8 cellular contexts compared by ENCODE assay signal in the genomic region with DNA sequence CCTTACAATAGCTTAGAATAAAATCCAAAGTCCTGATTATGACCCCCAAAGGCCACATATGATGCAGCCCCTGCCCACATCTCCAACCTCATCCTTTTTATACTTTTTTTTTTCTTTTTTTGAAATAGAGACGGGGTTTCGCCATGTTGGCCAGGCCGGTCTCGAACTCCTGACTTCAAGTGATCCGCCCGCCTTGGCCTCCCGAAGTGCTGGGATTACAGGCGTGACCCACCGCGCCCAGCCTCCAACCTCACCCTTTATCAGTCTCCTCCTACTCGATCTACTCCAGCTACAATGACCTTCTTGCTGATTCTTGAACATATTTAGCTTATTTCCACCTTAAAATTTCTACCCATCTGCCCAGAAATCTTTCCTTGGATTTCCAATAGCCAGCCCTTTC. TPM values are rescaled to one million over a fixed set of nuclear protein-coding genes. Genes with fewer than 3 reads are reported as not detected.
DNase-seq lines count a peak whose midpoint lies in the region; ATAC-seq and TF ChIP-seq lines count a peak whose summit lies in the region.

No MANE protein-coding gene starts in this region.

- peaks cover 0 to 38% (median 8%) of the 10 kb centered on the region in 4 donors for H3K4me1 ChIP-seq in Peyer's patch
- H3K4me1 ChIP-seq in esophagus squamous epithelium: peaks cover 24 to 50% (median 30%) of the 10 kb centered on the region in 3 donors
- peaks cover 8% of the 10 kb centered on the region for H3K4me1 ChIP-seq in rectal smooth muscle tissue (ENCODE audit: control insufficient read depth, insufficient read depth, low read length)

- ATAC-seq in HG03342 (IDR thresholded peaks at IDR 0.05; ENCODE audit: unreplicated experiment) (no peak), HG02610 (IDR thresholded peaks at IDR 0.05; ENCODE audit: unreplicated experiment) (no peak)

- WGBS in esophagus squamous epithelium, 2 donors: 27% methylated on average over 11 of the region's 11 CpGs

- DNase-seq in GM12864 (ENCODE audit: low read depth) (no peak), Peyer's patch (no peak), esophagus squamous epithelium (lab: John Stamatoyannopoulos, UW) (no peak), inferior parietal cortex (ENCODE audit: extremely low spot score) (no peak), HT-29 (ENCODE audit: low spot score) (no peak)

- TF ChIP-seq CTCF in GM12864 (IDR thresholded peaks at IDR 0.05; ENCODE audit: low read depth, low read length, missing control alignments): no peak
- no peak for TF ChIP-seq CTCF in Peyer's patch (IDR thresholded peaks at IDR 0.05)
- TF ChIP-seq CTCF in esophagus squamous epithelium (IDR thresholded peaks at IDR 0.05): no peak

- H3K9ac ChIP-seq in rectal smooth muscle tissue (ENCODE audit: low read length): peak overlapping the region; percentile 93

- H3K9me3 ChIP-seq in Peyer's patch: no peaks in the 10 kb centered on the region
- no peaks in the 10 kb centered on the region for H3K9me3 ChIP-seq in esophagus squamous epithelium

- intact Hi-C loops in esophagus squamous epithelium (cut with DNase I): no loop called here

- no peaks in the 10 kb centered on the region for H3K27me3 ChIP-seq in Peyer's patch
- H3K27me3 ChIP-seq in esophagus squamous epithelium: no peaks in the 10 kb centered on the region
- H3K27me3 ChIP-seq in rectal smooth muscle tissue (ENCODE audit: control insufficient read depth, insufficient read depth, low read length): no peaks in the 10 kb centered on the region

- H3K27ac ChIP-seq in Peyer's patch (peak overlapping the region; percentile 93 to 99 (median 94)), esophagus squamous epithelium (peak overlapping the region; percentile 91 to 98 (median 96)), rectal smooth muscle tissue (ENCODE audit: low read depth, low read length) (no peak overlapping the region)

- TF ChIP-seq POLR2A in Peyer's patch (IDR thresholded peaks at IDR 0.05): no peak
- no peak for TF ChIP-seq POLR2A in esophagus squamous epithelium (IDR thresholded peaks at IDR 0.05)

- H3K36me3 ChIP-seq in Peyer's patch: peaks cover 0 to 7% (median 0%) of the 10 kb centered on the region in 3 donors
- H3K36me3 ChIP-seq in esophagus squamous epithelium: peaks cover 0 to 25% (median 0%) of the 10 kb centered on the region in 3 donors
- H3K36me3 ChIP-seq in rectal smooth muscle tissue (ENCODE audit: control insufficient read depth, insufficient read depth, low read length): peaks cover 3% of the 10 kb centered on the region

- H3K4me3 ChIP-seq in GM12864 (ENCODE audit: low read depth, low read length) (peak overlapping the region; percentile 92), Peyer's patch (peak overlapping the region; percentile 62 to 98 (median 92)), esophagus squamous epithelium (peak overlapping the region; percentile 80 to 93 (median 84)), rectal smooth muscle tissue (ENCODE audit: low read length) (peak overlapping the region; percentile 95)

RNA-seq across cellular contexts. Expression of gene MAPKAPK5, which starts 1.2 kb away (rescaled TPM):
- total RNA-seq in Peyer's patch (100 to 1,000 TPM in 2 of 4 donors, 10 to 100 TPM in 2; 79.3 to 122 (median 102) TPM), esophagus squamous epithelium (10 to 100 TPM; 31.3 to 45.5 (median 37.0) TPM)
- 87.7 and 117 TPM in 2 replicates for total RNA-seq in HT-29 (2014; rRNA removed; shearing (Covaris generic))
